In genomic region chr21:25298512-25299491, GRCh38 we compare ENCODE assay signal across 11 cellular contexts.
DNase-seq lines count a peak whose midpoint lies in the region; ATAC-seq and TF ChIP-seq lines count a peak whose summit lies in the region.
"Had no signal": no experiment of that assay in that cellular context is flagged by ENCODE, and none has a peak within 500 bp of the region (broad histone marks: within the 10 kb centered on the region; RNA-seq: fewer than 3 reads in every experiment).

No MANE protein-coding gene starts in this region.

- in situ Hi-C loops in GM13976 (cut with MboI; ENCODE audit: low sequenced_read_pairs, unreplicated experiment) = loop anchor here (10.0 kb wide), 1 partner anchor 114 kb away; no protein-coding TSS in a partner anchor

- H3K27ac Mint-ChIP-seq in stimulated activated naive B cell treated with anti-CD40 and anti-IgM and Interleukin-4, amounts not matched to agents 10 μg/mL and 1 μg/mL and 100 μg/mL, for 72 hours = peak overlapping the region; percentile 73
- H3K27ac Mint-ChIP-seq: mesothelial cell of epicardium had no signal

- H3K4me1 Mint-ChIP-seq in stimulated activated naive B cell treated with anti-CD40 and anti-IgM and Interleukin-4, amounts not matched to agents 10 μg/mL and 1 μg/mL and 100 μg/mL, for 72 hours = peaks cover 31 to 69% of the 10 kb centered on the region in 2 donors
- H3K4me1 Mint-ChIP-seq: mesothelial cell of epicardium had no signal

- ATAC-seq in activated CD4-positive, CD25-positive, alpha-beta regulatory T cell treated with anti-CD3 and anti-CD28 coated beads, Interleukin-2, amount 50 U/mL, for 24 hours = peak; percentile 46 to 79
- ATAC-seq in HG02981 (IDR thresholded peaks at IDR 0.05; ENCODE audit: unreplicated experiment) = peak; percentile 89
- peak; percentile 93 for ATAC-seq in stimulated activated naive B cell treated with anti-CD40 and anti-IgM and Interleukin-4, amounts not matched to agents 10 μg/mL and 1 μg/mL and 100 μg/mL, for 72 hours (replicated peaks)

- no peak for DNase-seq in activated CD4-positive, CD25-positive, alpha-beta regulatory T cell treated with anti-CD3 and anti-CD28 coated beads, Interleukin-2, amount 50 U/mL, for 72 hours
- DNase-seq in NOMO-1 treated with dmso at 0.1 percent for 144 hours (lab: John Stamatoyannopoulos, UW; ENCODE audit: unreplicated experiment) = peak; percentile 39
- peak; percentile 38 for DNase-seq in stimulated activated naive B cell treated with anti-CD40 and anti-IgM and Interleukin-4, amounts not matched to agents 10 μg/mL and 1 μg/mL and 100 μg/mL, for 72 hours
- DNase-seq in stimulated activated CD4-positive, alpha-beta T cell treated with anti-CD3 and anti-CD28 coated beads, Interleukin-4, amount 100 ng/mL, for 1 hour = no peak
- DNase-seq in NCI-H345 (lab: John Stamatoyannopoulos, UW) = no peak
- DNase-seq in GM13976 (ENCODE audit: low spot score) = no peak
- DNase-seq: GOT3, NCI-H69 had no signal

- peaks cover 14 to 26% of the 10 kb centered on the region in 2 donors for H3K36me3 Mint-ChIP-seq in stimulated activated naive B cell treated with anti-CD40 and anti-IgM and Interleukin-4, amounts not matched to agents 10 μg/mL and 1 μg/mL and 100 μg/mL, for 72 hours
- H3K36me3 Mint-ChIP-seq: mesothelial cell of epicardium had no signal

- no peaks in the 10 kb centered on the region for H3K27me3 Mint-ChIP-seq in stimulated activated naive B cell treated with anti-CD40 and anti-IgM and Interleukin-4, amounts not matched to agents 10 μg/mL and 1 μg/mL and 100 μg/mL, for 72 hours

- peak overlapping the region in 1 of 2 donors; percentile 42 for H3K4me3 Mint-ChIP-seq in stimulated activated naive B cell treated with anti-CD40 and anti-IgM and Interleukin-4, amounts not matched to agents 10 μg/mL and 1 μg/mL and 100 μg/mL, for 72 hours
- H3K4me3 Mint-ChIP-seq: mesothelial cell of epicardium had no signal

- peaks cover 6 to 8% of the 10 kb centered on the region in 2 donors for H3K9me3 Mint-ChIP-seq in stimulated activated naive B cell treated with anti-CD40 and anti-IgM and Interleukin-4, amounts not matched to agents 10 μg/mL and 1 μg/mL and 100 μg/mL, for 72 hours

- TF ChIP-seq CTCF in GM13976 (IDR thresholded peaks at IDR 0.05; ENCODE audit: borderline replicate concordance, control extremely low read depth, extremely low read depth, insufficient read depth, missing control alignments) = no peak

Comparison
In these comparisons a context has a peak if more than half of its experiments do, and no peak if none do; other contexts are left out.
1. DNase-seq: peak in NOMO-1 treated with dmso at 0.1 percent for 144 hours (single experiment) and stimulated activated naive B cell treated with anti-CD40 and anti-IgM and Interleukin-4, amounts not matched to agents 10 μg/mL and 1 μg/mL and 100 μg/mL, for 72 hours (single experiment); none in activated CD4-positive, CD25-positive, alpha-beta regulatory T cell treated with anti-CD3 and anti-CD28 coated beads, Interleukin-2, amount 50 U/mL, for 72 hours (single experiment), stimulated activated CD4-positive, alpha-beta T cell treated with anti-CD3 and anti-CD28 coated beads, Interleukin-4, amount 100 ng/mL, for 1 hour (single experiment), NCI-H345 (single experiment) and GM13976 (single experiment).
2. Peak in every context shown above with its lines, with median percentiles within 50 percentile points of each other: ATAC-seq.